ENCODE assay signal across 1 cellular context in genomic region chr4:94856030-94856429, GRCh38.
TF ChIP-seq lines count a peak whose summit lies in the region.

No MANE protein-coding gene starts in this region.

TF ChIP-seq in SK-N-SH treated with all-trans-retinoic acid at 6 μM for 48 hours, 23 proteins besides CTCF, POLR2A, EP300 and RAD21 (continued from another document):
- TF ChIP-seq TSHZ2 (CRISPR knock-in tag; IDR thresholded peaks at IDR 0.05) (no peak), PPARA (CRISPR knock-in tag; IDR thresholded peaks at IDR 0.05; ENCODE audit: borderline replicate concordance) (no peak), BACH2 (CRISPR knock-in tag; IDR thresholded peaks at IDR 0.05; ENCODE audit: borderline replicate concordance) (no peak), PATZ1 (CRISPR knock-in tag; IDR thresholded peaks at IDR 0.05; ENCODE audit: borderline replicate concordance) (no peak), SNAI2 (CRISPR knock-in tag; IDR thresholded peaks at IDR 0.05) (no peak), TCF4 (CRISPR knock-in tag; IDR thresholded peaks at IDR 0.05; ENCODE audit: borderline replicate concordance) (no peak), RARB (CRISPR knock-in tag; IDR thresholded peaks at IDR 0.05) (no peak), ZNF70 (CRISPR knock-in tag; IDR thresholded peaks at IDR 0.05) (no peak), TOX (CRISPR knock-in tag; IDR thresholded peaks at IDR 0.05; ENCODE audit: borderline replicate concordance) (no peak), CREB5 (CRISPR knock-in tag; IDR thresholded peaks at IDR 0.05; ENCODE audit: low read depth) (no peak), CSDC2 (CRISPR knock-in tag; IDR thresholded peaks at IDR 0.05) (no peak), GLIS3 (CRISPR knock-in tag; IDR thresholded peaks at IDR 0.05) (no peak), ZC3H10 (CRISPR knock-in tag; IDR thresholded peaks at IDR 0.05) (no peak), CSRNP3 (CRISPR knock-in tag; IDR thresholded peaks at IDR 0.05) (no peak)
